In genomic region chr15:77024273-77025065, GRCh38 we compare ENCODE assay signal across 8 cellular contexts. TPM values are rescaled to one million over a fixed set of nuclear protein-coding genes. Genes with fewer than 3 reads are reported as not detected.
DNase-seq lines count a peak whose midpoint lies in the region; ATAC-seq lines count a peak whose summit lies in the region.

No MANE protein-coding gene starts in this region.

- H3K4me1 Mint-ChIP-seq in activated CD4-positive, alpha-beta T cell treated with anti-CD3 and anti-CD28 coated beads for 36 hours: peaks cover 48% of the 10 kb centered on the region

- DNase-seq in NCI-H1436 (lab: John Stamatoyannopoulos, UW) (peak; percentile 37), NCI-H1436 treated with DMSO at 0.1 percent for 48 hours (lab: John Stamatoyannopoulos, UW) (no peak), NCI-H1694 (lab: John Stamatoyannopoulos, UW) (peak; percentile 14), left lobe of liver (ENCODE audit: low spot score) (peak; percentile 62)
- peak; percentile 82 for DNase-seq in activated CD4-positive, alpha-beta T cell treated with anti-CD3 and anti-CD28 coated beads for 36 hours
- DNase-seq in central memory CD4-positive, alpha-beta T cell: peak; percentile 53
- peak; percentile 54 to 70 for DNase-seq in stimulated activated CD4-positive, alpha-beta T cell treated with anti-CD3 and anti-CD28 coated beads, Interleukin-4, amount 100 ng/mL, for 48 hours (ENCODE audit: low read depth in 2 of 2)

- intact Hi-C loops in activated CD4-positive, alpha-beta T cell treated with anti-CD3 and anti-CD28 coated beads for 36 hours (cut with DNase I, micrococcal nuclease): loop anchor here (5.0 kb wide), 4 partner anchors 37 to 518 kb away; no protein-coding TSS in a partner anchor

- ATAC-seq in activated CD4-positive, alpha-beta T cell treated with anti-CD3 and anti-CD28 coated beads for 36 hours: no peak
- ATAC-seq in left lobe of liver (peak; percentile 83), GM18519 (IDR thresholded peaks at IDR 0.05; ENCODE audit: low FRiP score, unreplicated experiment) (no peak)

- CTCF ChIA-PET in activated CD4-positive, alpha-beta T cell treated with anti-CD3 and anti-CD28 coated beads for 36 hours (lab: Charles Lee): interaction anchor here (0.6 to 6.1 kb wide), 14 partner anchors 11 to 1258 kb away, joined by 3 to 87 read pairs (median 4); partner anchors contain the start of gene PSTPIP1

- POLR2A ChIA-PET in activated CD4-positive, alpha-beta T cell treated with anti-CD3 and anti-CD28 coated beads for 36 hours (lab: Charles Lee): interaction anchor here (0.5 to 1.0 kb wide), 2 partner anchors 11 to 29 kb away, joined by 3 read pairs; partner anchors contain the start of gene PSTPIP1

- H3K27ac Mint-ChIP-seq in activated CD4-positive, alpha-beta T cell treated with anti-CD3 and anti-CD28 coated beads for 36 hours: peak overlapping the region; percentile 76

- H3K27me3 Mint-ChIP-seq in activated CD4-positive, alpha-beta T cell treated with anti-CD3 and anti-CD28 coated beads for 36 hours: no peaks in the 10 kb centered on the region

- H3K9me3 Mint-ChIP-seq in activated CD4-positive, alpha-beta T cell treated with anti-CD3 and anti-CD28 coated beads for 36 hours (ENCODE audit: low read depth): no peaks in the 10 kb centered on the region

- peaks cover 50% of the 10 kb centered on the region for H3K36me3 Mint-ChIP-seq in activated CD4-positive, alpha-beta T cell treated with anti-CD3 and anti-CD28 coated beads for 36 hours (ENCODE audit: low read depth)

- H3K4me3 Mint-ChIP-seq in activated CD4-positive, alpha-beta T cell treated with anti-CD3 and anti-CD28 coated beads for 36 hours: no peak overlapping the region

RNA-seq across cellular contexts. Expression of gene PSTPIP1, which starts 29.5 kb away (rescaled TPM):
- 100 to 1,000 TPM; 100 to 125 TPM for total RNA-seq in activated CD4-positive, alpha-beta T cell treated with anti-CD3 and anti-CD28 coated beads for 36 hours
- 1.5 TPM for total RNA-seq in left lobe of liver

RNA-seq across cellular contexts. Expression of gene TSPAN3, which starts 46.4 kb away (rescaled TPM):
- 10 to 100 TPM; 26.2 to 28.4 TPM for total RNA-seq in activated CD4-positive, alpha-beta T cell treated with anti-CD3 and anti-CD28 coated beads for 36 hours
- 75.2 TPM for total RNA-seq in left lobe of liver

Comparison
In these comparisons a context has a peak if more than half of its experiments do, and no peak if none do; other contexts are left out.
1. RNA of gene PSTPIP1, which starts 29.5 kb away (total RNA-seq): 100 to 125 TPM in activated CD4-positive, alpha-beta T cell treated with anti-CD3 and anti-CD28 coated beads for 36 hours; 1.5 TPM in left lobe of liver (single experiment); every median in the first group is over 10 times any median in the second.